In the genomic region with DNA sequence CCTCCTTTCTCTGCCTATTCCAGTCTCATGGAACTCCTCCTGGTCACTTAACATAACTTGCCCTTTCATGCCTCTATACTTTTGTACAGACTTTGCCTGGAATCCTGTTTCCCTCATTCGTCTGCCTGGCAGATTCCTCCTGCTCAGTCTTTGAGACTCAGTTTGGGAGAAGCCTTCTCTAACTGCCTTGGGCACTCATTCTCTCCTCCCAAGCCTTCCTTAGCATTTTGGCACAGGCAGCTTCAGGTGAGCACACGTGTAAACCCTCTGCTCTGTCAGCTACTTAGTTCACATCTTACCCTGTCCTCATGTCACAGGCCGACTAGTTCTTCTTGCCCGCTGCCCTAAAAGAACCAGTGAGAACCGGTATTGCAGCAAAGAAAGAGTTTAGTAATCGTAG, we compare ENCODE assay signal across 32 cellular contexts. TPM values are rescaled to one million over a fixed set of nuclear protein-coding genes. Genes with fewer than 3 reads are reported as not detected.
DNase-seq lines count a peak whose midpoint lies in the region; ATAC-seq and TF ChIP-seq lines count a peak whose summit lies in the region.
"Had no signal": no experiment of that assay in that cellular context is flagged by ENCODE, and none has a peak within 500 bp of the region (broad histone marks: within the 10 kb centered on the region; RNA-seq: fewer than 3 reads in every experiment).

No MANE protein-coding gene starts in this region.

- H3K9me3 ChIP-seq in HUES64 (ENCODE audit: insufficient read depth, low read depth, low read length) (peaks cover 8% of the 10 kb centered on the region), testis (no peaks in the 10 kb centered on the region), mucosa of descending colon (no peaks in the 10 kb centered on the region)
- H3K9me3 ChIP-seq: breast epithelium, colonic mucosa, ovary had no signal

- no peak for DNase-seq in foreskin keratinocyte
- DNase-seq in mesothelial cell of epicardium (ENCODE audit: low spot score in 2 of 2, unreplicated experiment in 2 of 2): no peak
- DNase-seq in testis: no peak
- DNase-seq in mucosa of descending colon: no peak
- no peak for DNase-seq in cerebellum (ENCODE audit: low spot score)
- DNase-seq in NCI-H1092 (lab: John Stamatoyannopoulos, UW): no peak
- DNase-seq: ACHN; activated CD4-positive, alpha-beta T cell treated with anti-CD3 and anti-CD28 coated beads for 48 hours; activated gamma-delta T cell; activated naive CD8-positive, alpha-beta T cell treated with anti-CD3 and anti-CD28 coated beads for 36 hours; activated T-cell treated with anti-CD3 and anti-CD28 coated beads, Interleukin-2, amount 50 U/mL, for 24 hours; anterior cingulate cortex; CD4-positive, alpha-beta memory T cell; colonic mucosa; effector CD4-positive, alpha-beta T cell; head of caudate nucleus; natural killer cell; NCI-H1048; NCI-H187 treated with DMSO at 0.1 percent for 48 hours; NCI-H2171 treated with DMSO at 0.1 percent for 48 hours; NCI-H510A; ovary; retina; small intestine; stimulated activated naive CD4-positive, alpha-beta T cell; T-cell; WERI-Rb-1 had no signal

- H3K27me3 Mint-ChIP-seq in mesothelial cell of epicardium (ENCODE audit: low read depth): no peaks in the 10 kb centered on the region
- H3K27me3 Mint-ChIP-seq: activated naive CD8-positive, alpha-beta T cell treated with anti-CD3 and anti-CD28 coated beads for 36 hours; activated T-cell treated with anti-CD3 and anti-CD28 coated beads, Interleukin-2, amount 50 U/mL, for 24 hours; B cell; T-cell had no signal

- WGBS in HUES64: 73% methylated on average over 6 of the region's 6 CpGs
- WGBS in testis, 2 donors: 57 to 68% methylated on average over 6 of the region's 6 CpGs

- H3K27ac Mint-ChIP-seq in mesothelial cell of epicardium: peak overlapping the region; percentile 47
- H3K27ac Mint-ChIP-seq: activated naive CD8-positive, alpha-beta T cell treated with anti-CD3 and anti-CD28 coated beads for 36 hours; activated T-cell treated with anti-CD3 and anti-CD28 coated beads, Interleukin-2, amount 50 U/mL, for 24 hours; B cell; natural killer cell; T-cell had no signal

- peak; percentile 19 for ATAC-seq in foreskin keratinocyte
- no peak for ATAC-seq in mucosa of descending colon
- ATAC-seq: left lobe of liver, natural killer cell, T-cell had no signal

- peaks cover 7% of the 10 kb centered on the region for H3K9me3 Mint-ChIP-seq in mesothelial cell of epicardium
- H3K9me3 Mint-ChIP-seq: activated naive CD8-positive, alpha-beta T cell treated with anti-CD3 and anti-CD28 coated beads for 36 hours; activated T-cell treated with anti-CD3 and anti-CD28 coated beads, Interleukin-2, amount 50 U/mL, for 24 hours; CD4-positive, alpha-beta memory T cell; natural killer cell; T-cell had no signal

- H3K4me1 ChIP-seq in HUES64 (ENCODE audit: insufficient read depth, low read length): peaks cover 51% of the 10 kb centered on the region
- H3K4me1 ChIP-seq in foreskin keratinocyte: no peaks in the 10 kb centered on the region
- H3K4me1 ChIP-seq in testis: peaks cover 19% of the 10 kb centered on the region
- peaks cover under 1% of the 10 kb centered on the region for H3K4me1 ChIP-seq in mucosa of descending colon (ENCODE audit: low read depth)
- H3K4me1 ChIP-seq: breast epithelium, colonic mucosa had no signal

- peaks cover 19% of the 10 kb centered on the region for H3K4me1 Mint-ChIP-seq in mesothelial cell of epicardium
- H3K4me1 Mint-ChIP-seq: activated naive CD8-positive, alpha-beta T cell treated with anti-CD3 and anti-CD28 coated beads for 36 hours; B cell had no signal

- H3K36me3 ChIP-seq in HUES64 (ENCODE audit: insufficient read depth, low read length) (0 out of 2 replicates have a peak, but pooled peaks cover 7% of the 10 kb centered on the region), testis (ENCODE audit: low read depth, missing control alignments) (no peaks in the 10 kb centered on the region), mucosa of descending colon (ENCODE audit: low read depth) (no peaks in the 10 kb centered on the region)
- H3K36me3 ChIP-seq: breast epithelium, colonic mucosa, ovary, WERI-Rb-1 had no signal

- H3K9ac ChIP-seq in HUES64 (ENCODE audit: low read depth, low read length): no peak overlapping the region

- H3K27me3 ChIP-seq in HUES64 (ENCODE audit: insufficient read depth, low read length) (no peaks in the 10 kb centered on the region), foreskin keratinocyte (no peaks in the 10 kb centered on the region), testis (no peaks in the 10 kb centered on the region)
- H3K27me3 ChIP-seq: breast epithelium, colonic mucosa, ovary had no signal

- H3K27ac ChIP-seq in HUES64 (ENCODE audit: low read depth, low read length): peak overlapping the region; percentile 51
- no peak overlapping the region for H3K27ac ChIP-seq in foreskin keratinocyte
- peak overlapping the region; percentile 47 to 71 for H3K27ac ChIP-seq in testis
- H3K27ac ChIP-seq: breast epithelium, colonic mucosa, epithelial cell of prostate, ovary, WERI-Rb-1 had no signal

- no peaks in the 10 kb centered on the region for H3K36me3 Mint-ChIP-seq in mesothelial cell of epicardium
- H3K36me3 Mint-ChIP-seq: CD4-positive, alpha-beta memory T cell; natural killer cell; T-cell had no signal

- intact Hi-C loops in testis (cut with DNase I; ENCODE audit: low total_unique reads): no loop called here
- intact Hi-C loops in mucosa of descending colon (cut with DNase I, micrococcal nuclease): no loop called here

- TF ChIP-seq POLR2A in testis (IDR thresholded peaks at IDR 0.05): no peak

- H3K4me3 ChIP-seq in HUES64 (ENCODE audit: low read length) (no peak overlapping the region), testis (no peak overlapping the region), mucosa of descending colon (no peak overlapping the region)
- H3K4me3 ChIP-seq: breast epithelium, colonic mucosa, ovary had no signal

- no peak for TF ChIP-seq CTCF in foreskin keratinocyte (conservative IDR thresholded peaks at IDR 0.05)
- no peak for TF ChIP-seq CTCF in mesothelial cell of epicardium (IDR thresholded peaks at IDR 0.05; ENCODE audit: unreplicated experiment)
- no peak for TF ChIP-seq CTCF in testis (IDR thresholded peaks at IDR 0.05)
- TF ChIP-seq CTCF in mucosa of descending colon (IDR thresholded peaks at IDR 0.05): no peak

- H3K4me3 Mint-ChIP-seq in mesothelial cell of epicardium: no peak overlapping the region
- H3K4me3 Mint-ChIP-seq: activated naive CD8-positive, alpha-beta T cell treated with anti-CD3 and anti-CD28 coated beads for 36 hours; activated T-cell treated with anti-CD3 and anti-CD28 coated beads, Interleukin-2, amount 50 U/mL, for 24 hours; B cell; CD4-positive, alpha-beta memory T cell; natural killer cell; T-cell had no signal

RNA-seq across cellular contexts. Expression of gene FAM98A, which starts 6.0 kb away (rescaled TPM):
- polyA plus RNA-seq in HUES64 (2013, experiment 1 of 2): 49.7 TPM
- 44.2 TPM for polyA plus RNA-seq in HUES64 (2013, experiment 2 of 2)
- total RNA-seq in foreskin keratinocyte (57.1 and 58.7 TPM in 2 replicates), mesothelial cell of epicardium (29.4 to 33.2 TPM (median 32.8 TPM) in 3 replicates), testis (100 to 1,000 TPM; 133 to 231 TPM), mucosa of descending colon (10 to 100 TPM; 18.6 to 46.9 (median 34.7) TPM), cerebellum (22.6 TPM)
- polyA plus RNA-seq in foreskin keratinocyte (24.5 and 27.3 TPM in 2 replicates), testis (ENCODE audit: insufficient read depth, low read depth, low replicate concordance) (134 TPM)
